12 cellular contexts compared by ENCODE assay signal in genomic region chr13:97275265-97275664, GRCh38. TPM values are rescaled to one million over a fixed set of nuclear protein-coding genes. Genes with fewer than 3 reads are reported as not detected.
DNase-seq lines count a peak whose midpoint lies in the region; ATAC-seq and TF ChIP-seq lines count a peak whose summit lies in the region.
"Had no signal": no experiment of that assay in that cellular context is flagged by ENCODE, and none has a peak within 500 bp of the region (broad histone marks: within the 10 kb centered on the region; RNA-seq: fewer than 3 reads in every experiment).

No MANE protein-coding gene starts in this region.

- no peaks in the 10 kb centered on the region for H3K9me3 ChIP-seq in RWPE2 (ENCODE audit: severe bottlenecking)

- peak overlapping the region; percentile 100 for H3K27ac ChIP-seq in RWPE2 (ENCODE audit: poor library complexity, severe bottlenecking)

- peaks cover 79% of the 10 kb centered on the region for H3K4me1 Mint-ChIP-seq in osteocyte (ENCODE audit: unreplicated experiment)

- H3K4me3 Mint-ChIP-seq in osteocyte (ENCODE audit: unreplicated experiment): peak overlapping the region; percentile 51
- H3K4me3 Mint-ChIP-seq: activated naive CD4-positive, alpha-beta T cell treated with anti-CD3 and anti-CD28 coated beads, Interleukin-2, amount 50 U/mL, for 24 hours had no signal

- no peaks in the 10 kb centered on the region for H3K9me3 Mint-ChIP-seq in osteocyte (ENCODE audit: unreplicated experiment)
- H3K9me3 Mint-ChIP-seq: CD8-positive, alpha-beta memory T cell had no signal

- TF ChIP-seq CTCF in RWPE2 (IDR thresholded peaks at IDR 0.05; ENCODE audit: poor library complexity, severe bottlenecking) (no peak), osteocyte (IDR thresholded peaks at IDR 0.05) (no peak)

- no peak overlapping the region for H3K4me3 ChIP-seq in RWPE2 (ENCODE audit: severe bottlenecking)

- peak overlapping the region; percentile 92 for H3K27ac Mint-ChIP-seq in osteocyte (ENCODE audit: unreplicated experiment)
- H3K27ac Mint-ChIP-seq: activated naive CD4-positive, alpha-beta T cell treated with anti-CD3 and anti-CD28 coated beads, Interleukin-2, amount 50 U/mL, for 24 hours; CD8-positive, alpha-beta memory T cell had no signal

- peaks cover 26% of the 10 kb centered on the region for H3K36me3 ChIP-seq in RWPE2 (ENCODE audit: low read depth)

- peaks cover 84% of the 10 kb centered on the region for H3K4me1 ChIP-seq in RWPE2 (ENCODE audit: insufficient read depth, poor library complexity, severe bottlenecking)

- H3K36me3 Mint-ChIP-seq in osteocyte (ENCODE audit: unreplicated experiment): peaks cover 14% of the 10 kb centered on the region

- DNase-seq in COLO829 (ENCODE audit: low spot score): peak; percentile 64
- no peak for DNase-seq in RWPE2 (ENCODE audit: low spot score)
- peak; percentile 92 for DNase-seq in fibroblast of peridontal ligament (ENCODE audit: extremely low read depth)
- DNase-seq in osteocyte (ENCODE audit: extremely low spot score, unreplicated experiment): no peak
- DNase-seq in NCI-H2107 treated with DMSO at 0.1 percent for 48 hours (lab: John Stamatoyannopoulos, UW; ENCODE audit: unreplicated experiment): no peak
- no peak for DNase-seq in 8988T
- DNase-seq: CD8-positive, alpha-beta memory T cell; NCI-H2081 treated with DMSO at 0.1 percent for 48 hours; stimulated activated CD4-positive, alpha-beta T cell treated with anti-CD3 and anti-CD28 coated beads, Interleukin-1b, Interleukin-23, amount 100 ng/mL, for 48 hours had no signal

- no peaks in the 10 kb centered on the region for H3K27me3 Mint-ChIP-seq in osteocyte (ENCODE audit: unreplicated experiment)
- H3K27me3 Mint-ChIP-seq: activated naive CD4-positive, alpha-beta T cell treated with anti-CD3 and anti-CD28 coated beads, Interleukin-2, amount 50 U/mL, for 24 hours; CD8-positive, alpha-beta memory T cell had no signal

- no peaks in the 10 kb centered on the region for H3K27me3 ChIP-seq in RWPE2 (ENCODE audit: insufficient read depth, poor library complexity, severe bottlenecking)

- ATAC-seq in RWPE2 (ENCODE audit: low read depth) (peak; percentile 43), GM21367 (IDR thresholded peaks at IDR 0.05; ENCODE audit: unreplicated experiment) (no peak), HG03095 (IDR thresholded peaks at IDR 0.05; ENCODE audit: unreplicated experiment) (no peak)

RNA-seq across cellular contexts. Expression of gene MBNL2, which starts 53.1 kb away (rescaled TPM):
- 66.6 and 71.8 TPM in 2 replicates for total RNA-seq in osteocyte

Comparison
In these comparisons a context has a peak if more than half of its experiments do, and no peak if none do; other contexts are left out.
1. DNase-seq: peak in COLO829 (single experiment) and fibroblast of peridontal ligament (single experiment); none in RWPE2 (single experiment), osteocyte (single experiment), NCI-H2107 treated with DMSO at 0.1 percent for 48 hours (single experiment) and 8988T (single experiment).